In the genomic region with DNA sequence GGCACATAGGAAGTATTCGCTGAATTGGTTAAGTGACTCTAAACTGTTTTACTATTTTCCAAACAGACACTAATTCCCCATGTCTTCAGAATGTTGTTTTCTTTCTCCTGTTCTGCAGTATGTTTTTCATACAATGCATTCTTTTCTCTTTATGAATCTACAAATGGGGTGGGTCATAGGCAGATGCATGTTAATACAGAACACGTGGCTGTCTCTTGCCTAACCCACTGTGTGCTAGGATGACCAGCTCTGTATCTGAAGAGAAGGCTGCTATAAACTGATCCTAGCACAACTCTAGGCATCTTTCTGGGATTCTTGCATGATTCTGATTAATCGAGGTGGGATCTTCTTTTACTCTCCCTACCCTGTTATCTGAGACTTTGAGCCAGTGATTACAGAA, we compare ENCODE assay signal across 14 cellular contexts.
DNase-seq lines count a peak whose midpoint lies in the region; ATAC-seq and TF ChIP-seq lines count a peak whose summit lies in the region.
"Had no signal": no experiment of that assay in that cellular context is flagged by ENCODE, and none has a peak within 500 bp of the region (broad histone marks: within the 10 kb centered on the region; RNA-seq: fewer than 3 reads in every experiment).

No MANE protein-coding gene starts in this region.

- peaks cover 8% of the 10 kb centered on the region for H3K4me1 ChIP-seq in mammary epithelial cell (ENCODE audit: insufficient read depth, low read length)
- H3K4me1 ChIP-seq in breast epithelium: no peaks in the 10 kb centered on the region
- H3K4me1 ChIP-seq in adipocyte (ENCODE audit: control insufficient read depth, insufficient read depth, low read length): no peaks in the 10 kb centered on the region
- peaks cover 14% of the 10 kb centered on the region for H3K4me1 ChIP-seq in foreskin keratinocyte
- no peaks in the 10 kb centered on the region for H3K4me1 ChIP-seq in mesendoderm (ENCODE audit: control insufficient read depth, low read depth, low read length)

- dilution Hi-C loops in mammary epithelial cell (cut with HindIII; ENCODE audit: low sequenced_read_pairs): no loop called here

- in situ Hi-C loops in mammary epithelial cell (cut with MboI; ENCODE audit: low sequenced_read_pairs in 2 of 2): no loop called here

- ATAC-seq in foreskin keratinocyte (peak; percentile 72), left colon (no peak)
- ATAC-seq: GM12878 had no signal

- no peak overlapping the region for H2BK15ac ChIP-seq in mesendoderm (replicated peaks; ENCODE audit: low read depth)

- H4K8ac ChIP-seq in mesendoderm (ENCODE audit: low read depth, low read length): no peak overlapping the region

- no peak for TF ChIP-seq POLR2A in breast epithelium (IDR thresholded peaks at IDR 0.05)

- no peaks in the 10 kb centered on the region for H3K79me2 ChIP-seq in mammary epithelial cell (ENCODE audit: insufficient read depth, low read length)
- H3K79me2 ChIP-seq in mesendoderm (ENCODE audit: control insufficient read depth, insufficient read depth, low read length): no peaks in the 10 kb centered on the region

- intact Hi-C loops in mammary epithelial cell (cut with micrococcal nuclease) (no loop called here), breast epithelium (cut with DNase I; ENCODE audit: low total_unique reads) (no loop called here), left colon (cut with DNase I, micrococcal nuclease) (no loop called here)

- no peaks in the 10 kb centered on the region for H4K20me1 ChIP-seq in mammary epithelial cell (ENCODE audit: insufficient read depth, low read length)

- H3K4ac ChIP-seq in mesendoderm (ENCODE audit: low read depth, low read length): no peak overlapping the region

- no peak overlapping the region for H2BK120ac ChIP-seq in mesendoderm (ENCODE audit: low read depth, low read length)

- no peak overlapping the region for H2AK5ac ChIP-seq in mesendoderm (ENCODE audit: low read length)

- H3K18ac ChIP-seq in mesendoderm (ENCODE audit: low read length): no peak overlapping the region

- H3K27me3 ChIP-seq in mammary epithelial cell (ENCODE audit: insufficient read depth, low read length) (no peaks in the 10 kb centered on the region), breast epithelium (no peaks in the 10 kb centered on the region), adipocyte (replicated peaks; ENCODE audit: control insufficient read depth, insufficient read depth, low read length) (no peaks in the 10 kb centered on the region), foreskin keratinocyte (no peaks in the 10 kb centered on the region), mesendoderm (ENCODE audit: insufficient read depth, low read length, poor library complexity) (no peaks in the 10 kb centered on the region)

- H3K4me2 ChIP-seq in mammary epithelial cell (ENCODE audit: insufficient read depth, low read depth, low read length): no peak overlapping the region
- no peak overlapping the region for H3K4me2 ChIP-seq in mesendoderm (ENCODE audit: low read length)

- H3K9me3 ChIP-seq in mammary epithelial cell (replicated peaks; ENCODE audit: insufficient read depth, low read length) (no peaks in the 10 kb centered on the region), breast epithelium (no peaks in the 10 kb centered on the region), adipocyte (ENCODE audit: control insufficient read depth, low read length) (no peaks in the 10 kb centered on the region)

- H3K4me3 ChIP-seq in mammary epithelial cell (replicated peaks in 1 of 3; ENCODE audit: insufficient read depth in 1 of 3, low read depth in 2 of 3, low read length in 3 of 3) (no peak overlapping the region), breast epithelium (no peak overlapping the region), adipocyte (ENCODE audit: low read length) (no peak overlapping the region), mesendoderm (ENCODE audit: low read length) (no peak overlapping the region)
- H3K4me3 ChIP-seq: GM12878 had no signal

- no peak overlapping the region for H3K56ac ChIP-seq in mesendoderm (ENCODE audit: low read length)

- DNase-seq in mammary epithelial cell (peak; percentile 4), breast epithelium (ENCODE audit: low spot score in 2 of 2) (no peak), HS-5 (ENCODE audit: low read depth) (peak; percentile 31), adipocyte (ENCODE audit: low read depth) (peak; percentile 58), foreskin keratinocyte (peak; percentile 38 to 67), mesendoderm (no peak), left colon (no peak), NCI-H146 (lab: John Stamatoyannopoulos, UW) (no peak)
- DNase-seq: C1 segment of cervical spinal cord; Calu3; CD4-positive, alpha-beta T cell; DMS 273 treated with DMSO at 0.1 percent for 48 hours had no signal

- WGBS in mammary epithelial cell (ENCODE audit: low coverage, missing lambda C conversion rate): 45% methylated on average over 3 of the region's 3 CpGs
- no CpG with 5 or more reads among the region's 3 CpGs for WGBS in mesendoderm (ENCODE audit: extremely low coverage, insufficient coverage, low lambda C conversion rate)

- peak overlapping the region; percentile 18 for H2AFZ ChIP-seq in mammary epithelial cell (ENCODE audit: low read depth, low read length)

- H3K27ac ChIP-seq in mammary epithelial cell (ENCODE audit: insufficient read depth, low read depth, low read length) (no peak overlapping the region), breast epithelium (no peak overlapping the region), foreskin keratinocyte (peak overlapping the region; percentile 21), mesendoderm (ENCODE audit: low read depth, low read length) (no peak overlapping the region)
- H3K27ac ChIP-seq: 22Rv1 had no signal

- no peak overlapping the region for H4K5ac ChIP-seq in mesendoderm (ENCODE audit: low read length)

- TF ChIP-seq CTCF in mammary epithelial cell (conservative IDR thresholded peaks at IDR 0.05 in 1 of 2, IDR thresholded peaks at IDR 0.05 in 1 of 2; ENCODE audit: extremely low read depth in 1 of 2, insufficient read depth in 1 of 2, low read depth in 1 of 2, low read length in 2 of 2) (no peak), breast epithelium (IDR thresholded peaks at IDR 0.05) (no peak), foreskin keratinocyte (conservative IDR thresholded peaks at IDR 0.05) (no peak)

- no peaks in the 10 kb centered on the region for H3K79me1 ChIP-seq in mesendoderm (ENCODE audit: low read length)

- no peak overlapping the region for H3K23ac ChIP-seq in mesendoderm (ENCODE audit: low read length)

- H3K9ac ChIP-seq in mammary epithelial cell (ENCODE audit: insufficient read depth, low read length) (no peak overlapping the region), adipocyte (ENCODE audit: low read length) (no peak overlapping the region), mesendoderm (ENCODE audit: low read length) (no peak overlapping the region)

- CTCF ChIA-PET in mammary epithelial cell (lab: Charles Lee; ENCODE audit: low non-redundant PET): no interaction called here

- BruUV-seq in mammary epithelial cell (replicated peaks; lab: Mats Ljungman, UMichigan): no TSS peak

- H2BK5ac ChIP-seq in mesendoderm (ENCODE audit: low read length): no peak overlapping the region

- H3K36me3 ChIP-seq in mammary epithelial cell (ENCODE audit: insufficient read depth, low read length) (no peaks in the 10 kb centered on the region), breast epithelium (no peaks in the 10 kb centered on the region), adipocyte (ENCODE audit: control insufficient read depth, insufficient read depth, low read length, severe bottlenecking) (no peaks in the 10 kb centered on the region), mesendoderm (ENCODE audit: control insufficient read depth, insufficient read depth, low read length) (no peaks in the 10 kb centered on the region)

Comparison
In these comparisons a context has a peak if more than half of its experiments do, and no peak if none do; other contexts are left out.
1. DNase-seq: peak in mammary epithelial cell (single experiment), HS-5 (single experiment), adipocyte (single experiment) and foreskin keratinocyte (2 of 2); none in breast epithelium (0 of 2), mesendoderm (single experiment), left colon (0 of 2) and NCI-H146 (single experiment).